14 cellular contexts compared by ENCODE assay signal in the genomic region with DNA sequence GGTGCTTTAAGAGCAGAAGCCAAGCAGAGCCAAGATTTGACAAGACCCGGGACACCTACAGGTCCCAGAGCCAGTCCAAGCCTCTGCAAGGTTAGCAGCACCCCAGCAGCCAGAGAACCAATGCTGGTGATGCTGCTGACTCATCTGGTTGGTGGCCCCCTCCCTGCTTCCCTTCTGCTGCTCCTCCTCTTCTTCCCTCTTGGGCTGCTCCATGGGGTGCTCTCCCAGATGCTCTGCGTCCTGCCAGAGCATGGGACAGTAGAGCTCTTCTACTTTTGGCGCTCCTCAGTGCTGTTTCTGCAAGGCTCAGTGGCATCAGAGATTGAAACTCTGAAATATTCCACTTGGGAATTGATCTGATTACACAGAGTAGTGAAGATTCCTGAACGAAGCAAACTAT.
A peak's percentile ranks its signal among the peaks of the same experiment; 100 is the strongest.
DNase-seq lines count a peak whose midpoint lies in the region; ATAC-seq and TF ChIP-seq lines count a peak whose summit lies in the region.
"Had no signal": no experiment of that assay in that cellular context is flagged by ENCODE, and none has a peak within 500 bp of the region (broad histone marks: within the 10 kb centered on the region; RNA-seq: fewer than 3 reads in every experiment).

No MANE protein-coding gene starts in this region.

- ATAC-seq in Right ventricle myocardium inferior (no peak), GM18858 (IDR thresholded peaks at IDR 0.05; ENCODE audit: unreplicated experiment) (no peak)

- H3K9me3 ChIP-seq in left ventricle myocardium inferior (replicated peaks) = no peaks in the 10 kb centered on the region
- H3K9me3 ChIP-seq in breast epithelium = no peaks in the 10 kb centered on the region
- H3K9me3 ChIP-seq: esophagus muscularis mucosa, spleen had no signal

- H3K4me3 ChIP-seq in left ventricle myocardium inferior (no peak overlapping the region), breast epithelium (no peak overlapping the region)
- H3K4me3 ChIP-seq: esophagus muscularis mucosa, spleen had no signal

- H3K27me3 ChIP-seq in left ventricle myocardium inferior (ENCODE audit: low read depth) (no peaks in the 10 kb centered on the region), breast epithelium (no peaks in the 10 kb centered on the region)
- H3K27me3 ChIP-seq: esophagus muscularis mucosa, spleen had no signal

- DNase-seq in left ventricle myocardium inferior = no peak
- no peak for DNase-seq in Right ventricle myocardium inferior (ENCODE audit: missing footprints)
- DNase-seq in amniotic epithelial cell (ENCODE audit: low read depth) = peak; percentile 42
- peak; percentile 62 for DNase-seq in iris pigment epithelial cell (ENCODE audit: low read depth)
- DNase-seq in D341Med (ENCODE audit: low spot score) = no peak
- DNase-seq in breast epithelium (ENCODE audit: low spot score in 2 of 2) = no peak
- no peak for DNase-seq in LoVo (ENCODE audit: low spot score)
- DNase-seq: NCI-H1694, NCI-H526, occipital lobe, Right ventricle myocardium superior, spleen had no signal

- no peak for TF ChIP-seq POLR2A in breast epithelium (IDR thresholded peaks at IDR 0.05)

- intact Hi-C loops in left ventricle myocardium inferior (cut with micrococcal nuclease) = no loop called here
- intact Hi-C loops in Right ventricle myocardium inferior (cut with DNase I) = loop anchor here (10.0 kb wide), 1 partner anchor 95 kb away; no protein-coding TSS in a partner anchor
- intact Hi-C loops in breast epithelium (cut with DNase I; ENCODE audit: low total_unique reads) = no loop called here

- TF ChIP-seq CTCF in left ventricle myocardium inferior (IDR thresholded peaks at IDR 0.05; ENCODE audit: borderline replicate concordance) = no peak
- TF ChIP-seq CTCF in breast epithelium (IDR thresholded peaks at IDR 0.05) = no peak

- H3K27ac ChIP-seq in left ventricle myocardium inferior (replicated peaks) (peak overlapping the region; percentile 74), breast epithelium (no peak overlapping the region)
- H3K27ac ChIP-seq: spleen had no signal

- H3K4me1 ChIP-seq in left ventricle myocardium inferior (peaks cover 80% of the 10 kb centered on the region), breast epithelium (no peaks in the 10 kb centered on the region)

- no peaks in the 10 kb centered on the region for H3K36me3 ChIP-seq in left ventricle myocardium inferior
- H3K36me3 ChIP-seq in breast epithelium = no peaks in the 10 kb centered on the region
- H3K36me3 ChIP-seq: esophagus muscularis mucosa had no signal

Comparison
In these comparisons a context has a peak if more than half of its experiments do, and no peak if none do; other contexts are left out.
1. DNase-seq: peak in amniotic epithelial cell (single experiment) and iris pigment epithelial cell (single experiment); none in left ventricle myocardium inferior (single experiment), Right ventricle myocardium inferior (single experiment), D341Med (single experiment), breast epithelium (0 of 2) and LoVo (single experiment).